18 cellular contexts compared by ENCODE assay signal in the genomic region with DNA sequence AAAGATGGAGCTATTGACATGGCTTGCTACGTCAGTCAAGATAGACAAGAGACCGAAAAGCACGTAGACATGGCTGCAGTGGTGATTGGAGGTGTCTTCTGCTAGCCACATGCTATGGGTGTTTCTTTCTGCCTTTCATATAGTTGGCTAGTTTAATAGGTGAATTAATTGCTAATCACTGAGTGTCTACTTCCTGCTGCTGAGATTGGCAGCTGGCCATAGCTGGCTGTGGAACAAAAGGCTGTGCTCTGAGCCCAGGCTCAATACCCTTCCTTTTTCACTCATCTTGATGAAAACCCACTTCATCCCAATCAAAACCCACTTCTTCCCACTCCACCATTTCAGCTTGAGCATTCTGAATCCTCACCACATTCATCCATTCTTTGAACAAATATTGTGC.
"Had no signal": no experiment of that assay in that cellular context is flagged by ENCODE, and none has a peak within 500 bp of the region (broad histone marks: within the 10 kb centered on the region; RNA-seq: fewer than 3 reads in every experiment).

No MANE protein-coding gene starts in this region.

- H3K4me1 ChIP-seq: colonic mucosa, heart left ventricle, psoas muscle, sigmoid colon, thyroid gland had no signal

- DNase-seq: colonic mucosa; dermis blood vessel endothelial cell; endodermal cell; heart left ventricle; hypothalamus; mucosa of descending colon; naive thymus-derived CD8-positive, alpha-beta T cell; psoas muscle; sigmoid colon; stimulated activated CD4-positive, alpha-beta T cell treated with anti-CD3 and anti-CD28 coated beads, Interleukin-12 subunit alpha, Interleukin-12 subunit beta, amount 100 ng/mL, for 4 hours; stimulated activated naive CD4-positive, alpha-beta T cell; thyroid gland had no signal

- FAIRE-seq: endothelial cell of umbilical vein, islet of Langerhans, urothelium cell line had no signal

- H3K27me3 ChIP-seq: colonic mucosa, heart left ventricle, neutrophil, sigmoid colon, thyroid gland had no signal

- ATAC-seq: heart left ventricle; left lobe of liver; mucosa of descending colon; naive thymus-derived CD8-positive, alpha-beta T cell; psoas muscle had no signal

- H3K27ac ChIP-seq: colonic mucosa, heart left ventricle, neutrophil, psoas muscle, sigmoid colon, skin epidermis, thyroid gland had no signal

- H3K9me3 ChIP-seq: colonic mucosa, heart left ventricle, mucosa of descending colon, neutrophil, sigmoid colon, thyroid gland had no signal

- H3K4me3 ChIP-seq: colonic mucosa, heart left ventricle, mucosa of descending colon, psoas muscle, sigmoid colon, skin epidermis, thyroid gland had no signal

- H3K36me3 ChIP-seq: colonic mucosa, heart left ventricle, neutrophil, sigmoid colon, thyroid gland had no signal
